ENCODE assay signal across 8 cellular contexts in genomic region chr15:85381850-85382751, GRCh38. TPM values are rescaled to one million over a fixed set of nuclear protein-coding genes. Genes with fewer than 3 reads are reported as not detected.
DNase-seq lines count a peak whose midpoint lies in the region; ATAC-seq and TF ChIP-seq lines count a peak whose summit lies in the region.

No MANE protein-coding gene starts in this region.

- H3K36me3 ChIP-seq in CD4-positive, CD25-positive, alpha-beta regulatory T cell (ENCODE audit: control insufficient read depth, insufficient read depth, low read length) = peaks cover 5% of the 10 kb centered on the region
- no peaks in the 10 kb centered on the region for H3K36me3 ChIP-seq in MM.1S (replicated peaks; ENCODE audit: insufficient read depth, low read length)

- peaks cover 29 to 62% (median 54%) of the 10 kb centered on the region in 4 donors for H3K4me1 Mint-ChIP-seq in CD4-positive, CD25-positive, alpha-beta regulatory T cell
- H3K4me1 Mint-ChIP-seq in nephron = peaks cover 37% of the 10 kb centered on the region

- H3K9me3 Mint-ChIP-seq in CD4-positive, CD25-positive, alpha-beta regulatory T cell = no peaks in the 10 kb centered on the region
- H3K9me3 Mint-ChIP-seq in nephron = no peaks in the 10 kb centered on the region

- peaks cover 9% of the 10 kb centered on the region for H3K27me3 Mint-ChIP-seq in CD4-positive, CD25-positive, alpha-beta regulatory T cell
- no peaks in the 10 kb centered on the region for H3K27me3 Mint-ChIP-seq in nephron (ENCODE audit: low read depth)

- TF ChIP-seq CTCF in MM.1S (IDR thresholded peaks at IDR 0.05; ENCODE audit: low read length) (no peak), nephron (IDR thresholded peaks at IDR 0.05; ENCODE audit: unreplicated experiment in 3 of 3) (no peak)

- peak overlapping the region; percentile 64; the same call in 1 of the 2 replicates for H3K4me2 ChIP-seq in MM.1S (ENCODE audit: low read depth, low read length)

- H3K4me3 ChIP-seq in CD4-positive, CD25-positive, alpha-beta regulatory T cell (ENCODE audit: low read depth, low read length) = peak overlapping the region; percentile 89
- H3K4me3 ChIP-seq in MM.1S (ENCODE audit: low read length) = peak overlapping the region; percentile 69; the same call in 1 of the 2 replicates

- no peaks in the 10 kb centered on the region for H3K9me2 ChIP-seq in MM.1S (replicated peaks; ENCODE audit: insufficient read depth, low read length)

- H2AFZ ChIP-seq in MM.1S (ENCODE audit: low read length) = no peak overlapping the region

- peak overlapping the region; percentile 85 to 94 (median 90) for H3K4me3 Mint-ChIP-seq in CD4-positive, CD25-positive, alpha-beta regulatory T cell
- peak overlapping the region; percentile 89 to 93 (median 93) for H3K4me3 Mint-ChIP-seq in nephron

- peaks cover 32% of the 10 kb centered on the region for H3K4me1 ChIP-seq in CD4-positive, CD25-positive, alpha-beta regulatory T cell (ENCODE audit: control insufficient read depth, insufficient read depth, low read length, poor library complexity, severe bottlenecking)
- 0 out of 2 replicates have a peak, but pooled peaks cover 5% of the 10 kb centered on the region for H3K4me1 ChIP-seq in MM.1S (ENCODE audit: low read length)

- peak overlapping the region; percentile 52 to 72 (median 67) for H3K27ac Mint-ChIP-seq in CD4-positive, CD25-positive, alpha-beta regulatory T cell
- H3K27ac Mint-ChIP-seq in nephron = peak overlapping the region; percentile 61 to 75 (median 71)

- ATAC-seq in CD4-positive, CD25-positive, alpha-beta regulatory T cell (ENCODE audit: low read depth in 2 of 2) = no peak
- no peak for ATAC-seq in GM18867 (IDR thresholded peaks at IDR 0.05; ENCODE audit: unreplicated experiment)

- peaks cover 52% of the 10 kb centered on the region for H3K79me2 ChIP-seq in MM.1S (ENCODE audit: low read length)

- no peaks in the 10 kb centered on the region for H3K9me3 ChIP-seq in CD4-positive, CD25-positive, alpha-beta regulatory T cell (ENCODE audit: control insufficient read depth in 2 of 2, low read length in 2 of 2)
- no peaks in the 10 kb centered on the region for H3K9me3 ChIP-seq in MM.1S (replicated peaks; ENCODE audit: insufficient read depth, low read length)

- peaks cover 13% of the 10 kb centered on the region for H3F3A ChIP-seq in MM.1S (ENCODE audit: insufficient read depth, low read length)

- H4K20me1 ChIP-seq in MM.1S (ENCODE audit: insufficient read depth, low read length) = no peaks in the 10 kb centered on the region

- H3K36me3 Mint-ChIP-seq in CD4-positive, CD25-positive, alpha-beta regulatory T cell = peaks cover 5% of the 10 kb centered on the region
- peaks cover 13% of the 10 kb centered on the region for H3K36me3 Mint-ChIP-seq in nephron (ENCODE audit: low read depth)

- no peak overlapping the region; the same call in 1 of the 2 replicates for H3K9ac ChIP-seq in MM.1S (ENCODE audit: low read length)

- H3K27ac ChIP-seq in CD4-positive, CD25-positive, alpha-beta regulatory T cell (ENCODE audit: insufficient read depth, low read length, poor library complexity, severe bottlenecking) = no peak overlapping the region
- H3K27ac ChIP-seq in MM.1S (ENCODE audit: low read length) = no peak overlapping the region

- no peaks in the 10 kb centered on the region for H3K27me3 ChIP-seq in CD4-positive, CD25-positive, alpha-beta regulatory T cell (ENCODE audit: control insufficient read depth, insufficient read depth, low read length)
- no peaks in the 10 kb centered on the region for H3K27me3 ChIP-seq in MM.1S (replicated peaks; ENCODE audit: insufficient read depth, low read length)

- no peak for DNase-seq in CD4-positive, CD25-positive, alpha-beta regulatory T cell
- DNase-seq in MM.1S = no peak
- DNase-seq in dermis blood vessel endothelial cell = peak; percentile 47
- DNase-seq in 8988T = no peak
- no peak for DNase-seq in GOT3 (lab: John Stamatoyannopoulos, UW)
- DNase-seq in iPS-NIHi7 (ENCODE audit: extremely low spot score) = no peak

RNA-seq across cellular contexts. Expression of gene AKAP13, which starts 1.7 kb away (rescaled TPM):
- total RNA-seq in CD4-positive, CD25-positive, alpha-beta regulatory T cell = 482 TPM
- polyA plus RNA-seq in CD4-positive, CD25-positive, alpha-beta regulatory T cell = 100 to 1,000 TPM; 106 to 121 (median 109) TPM
- 77.4 and 87.0 TPM in 2 replicates for total RNA-seq in dermis blood vessel endothelial cell
